In the genomic region with DNA sequence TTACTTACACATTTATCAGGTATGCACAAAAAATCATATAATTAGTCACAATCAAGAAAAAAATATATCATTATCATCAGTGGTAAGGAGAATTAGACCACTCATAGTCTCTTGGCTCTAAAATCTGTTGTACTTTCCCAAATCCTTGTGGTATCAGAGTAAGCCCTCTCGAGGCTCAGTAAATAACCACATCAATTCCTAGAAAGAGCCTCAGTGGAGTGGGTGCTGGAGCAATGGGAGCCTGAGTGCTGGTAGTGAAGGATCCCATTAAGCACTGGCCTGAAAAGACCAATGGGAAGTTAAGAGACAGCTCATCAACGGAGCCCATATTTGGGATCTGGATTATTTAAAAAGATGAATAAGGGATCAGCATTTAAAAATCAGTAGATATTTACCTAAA, we compare ENCODE assay signal across 31 cellular contexts.
"Had no signal": no experiment of that assay in that cellular context is flagged by ENCODE, and none has a peak within 500 bp of the region (broad histone marks: within the 10 kb centered on the region; RNA-seq: fewer than 3 reads in every experiment).

No MANE protein-coding gene starts in this region.

- H3K9me3 ChIP-seq: adrenal gland, ascending aorta, body of pancreas, breast epithelium had no signal

- H3K27ac ChIP-seq: adrenal gland, ascending aorta, body of pancreas, brain microvascular endothelial cell, breast epithelium, cardiac muscle cell had no signal

- H3K4me3 ChIP-seq: adrenal gland, ascending aorta, body of pancreas, breast epithelium, cardiac muscle cell had no signal

- DNase-seq: activated effector memory CD4-positive, alpha-beta T cell treated with anti-CD3 and anti-CD28 coated beads, Interleukin-2, amount 50 U/mL, for 16 hours; activated effector memory CD4-positive, alpha-beta T cell treated with Interleukin-2 at 50 U/mL for 16 hours; activated gamma-delta T cell; activated gamma-delta T cell treated with Interleukin-2 at 50 U/mL for 16 hours; activated naive CD4-positive, alpha-beta T cell; activated naive CD4-positive, alpha-beta T cell treated with anti-CD3 and anti-CD28 coated beads for 36 hours; activated naive CD4-positive, alpha-beta T cell treated with anti-CD3 and anti-CD28 coated beads, Interleukin-2, amount 10 ng/mL, durations not matched to agents 7 days and 5 days; activated naive CD4-positive, alpha-beta T cell treated with anti-CD3 and anti-CD28 coated beads, Interleukin-2, amount 50 U/mL, for 16 hours; activated naive CD4-positive, alpha-beta T cell treated with Interleukin-2 at 50 U/mL for 16 hours; activated naive CD8-positive, alpha-beta T cell treated with anti-CD3 and anti-CD28 coated beads for 36 hours; activated naive CD8-positive, alpha-beta T cell treated with anti-CD3 and anti-CD28 coated beads, Interleukin-2, amount 10 ng/mL, durations not matched to agents 7 days and 5 days; activated naive CD8-positive, alpha-beta T cell treated with anti-CD3 and anti-CD28 coated beads, Interleukin-2, amount 50 U/mL, for 24 hours; activated T-cell treated with anti-CD3 and anti-CD28 coated beads, Interleukin-2, amount 50 U/mL, for 24 hours; activated T-cell treated with anti-CD3 and anti-CD28 coated beads, Interleukin-2, amount 50 U/mL, for 4 hours; activated T-cell treated with anti-CD3 and anti-CD28 coated beads, Interleukin-2, amount 50 U/mL, for 48 hours; activated T-cell treated with anti-CD3 and anti-CD28 coated beads, Interleukin-2, amount 50 U/mL, for 72 hours; adrenal gland; amniotic stem cell; amygdala; anterior cingulate cortex; aorta; body of pancreas; brain microvascular endothelial cell; caudate nucleus; central memory CD4-positive, alpha-beta T cell; cerebellar nuclear complex had no signal

- H3K4me1 ChIP-seq: adrenal gland, ascending aorta, body of pancreas, breast epithelium had no signal

- H3K36me3 ChIP-seq: adrenal gland, ascending aorta, brain microvascular endothelial cell, breast epithelium, cardiac muscle cell had no signal

- H3K27me3 ChIP-seq: adrenal gland, ascending aorta, body of pancreas, brain microvascular endothelial cell, breast epithelium had no signal

- ATAC-seq: activated naive CD4-positive, alpha-beta T cell treated with anti-CD3 and anti-CD28 coated beads, Interleukin-2, amount 50 U/mL, for 72 hours; activated naive CD8-positive, alpha-beta T cell treated with anti-CD3 and anti-CD28 coated beads, Interleukin-2, amount 50 U/mL, for 24 hours; activated T-cell treated with anti-CD3 and anti-CD28 coated beads, Interleukin-2, amount 50 U/mL, for 4 hours; activated T-cell treated with anti-CD3 and anti-CD28 coated beads, Interleukin-2, amount 50 U/mL, for 72 hours; activated T-helper 17 cell treated with anti-CD3 and anti-CD28 coated beads, Interleukin-2, amount 50 U/mL, for 72 hours; body of pancreas had no signal
